ENCODE assay signal across 9 cellular contexts in genomic region chr20:17835941-17836861, GRCh38.
DNase-seq lines count a peak whose midpoint lies in the region; ATAC-seq and TF ChIP-seq lines count a peak whose summit lies in the region.
"Had no signal": no experiment of that assay in that cellular context is flagged by ENCODE, and none has a peak within 500 bp of the region (broad histone marks: within the 10 kb centered on the region; RNA-seq: fewer than 3 reads in every experiment).

No MANE protein-coding gene starts in this region.

- no TSS peak for BruUV-seq in PC-3 (replicated peaks; lab: Mats Ljungman, UMichigan)

- peaks cover 8% of the 10 kb centered on the region for H3K27me3 Mint-ChIP-seq in activated CD4-positive, alpha-beta memory T cell treated with anti-CD3 and anti-CD28 coated beads, Interleukin-2, amount 10 ng/mL, durations not matched to agents 7 days and 5 days

- DNase-seq in PC-3: no peak
- peak; percentile 95 to 96 for DNase-seq in fibroblast of lung (ENCODE audit: low read depth in 2 of 2)
- peak; percentile 76 for DNase-seq in myocyte (ENCODE audit: low read depth)
- DNase-seq in upper lobe of right lung: no peak
- no peak for DNase-seq in NCI-H774 (lab: John Stamatoyannopoulos, UW)
- no peak for DNase-seq in activated CD4-positive, alpha-beta memory T cell treated with anti-CD3 and anti-CD28 coated beads, Interleukin-2, amount 10 ng/mL, durations not matched to agents 7 days and 5 days
- DNase-seq: stimulated activated CD4-positive, alpha-beta T cell treated with anti-CD3 and anti-CD28 coated beads, Interleukin-2, amount 100 ng/mL, for 48 hours had no signal

- H4K20me1 ChIP-seq in PC-3 (ENCODE audit: low read length) (no peaks in the 10 kb centered on the region), fibroblast of lung (ENCODE audit: control insufficient read depth, extremely low read depth, insufficient read depth, low read length) (no peaks in the 10 kb centered on the region)

- H3K36me3 Mint-ChIP-seq in activated CD4-positive, alpha-beta memory T cell treated with anti-CD3 and anti-CD28 coated beads, Interleukin-2, amount 10 ng/mL, durations not matched to agents 7 days and 5 days (ENCODE audit: low read depth): no peaks in the 10 kb centered on the region

- no peaks in the 10 kb centered on the region for H3K9me3 Mint-ChIP-seq in activated CD4-positive, alpha-beta memory T cell treated with anti-CD3 and anti-CD28 coated beads, Interleukin-2, amount 10 ng/mL, durations not matched to agents 7 days and 5 days

- intact Hi-C loops in PC-3 (cut with micrococcal nuclease) (no loop called here), upper lobe of right lung (cut with DNase I) (no loop called here)

- H3K9me3 ChIP-seq in PC-3 (ENCODE audit: low read length) (no peaks in the 10 kb centered on the region), fibroblast of lung (ENCODE audit: control insufficient read depth, insufficient read depth, low read depth, low read length) (no peaks in the 10 kb centered on the region), upper lobe of right lung (no peaks in the 10 kb centered on the region)

- no peak overlapping the region for H3K4me2 ChIP-seq in PC-3 (ENCODE audit: low read length)
- H3K4me2 ChIP-seq in fibroblast of lung (ENCODE audit: extremely low read depth, insufficient read depth, low read length): peak overlapping the region; percentile 81

- H3K27ac Mint-ChIP-seq in activated CD4-positive, alpha-beta memory T cell treated with anti-CD3 and anti-CD28 coated beads, Interleukin-2, amount 10 ng/mL, durations not matched to agents 7 days and 5 days: no peak overlapping the region

- no peak for ATAC-seq in PC-3
- peak; percentile 56 for ATAC-seq in upper lobe of right lung
- no peak for ATAC-seq in HG03442 (IDR thresholded peaks at IDR 0.05; ENCODE audit: unreplicated experiment)
- ATAC-seq in HG03025 (IDR thresholded peaks at IDR 0.05; ENCODE audit: low FRiP score, unreplicated experiment): no peak

- TF ChIP-seq CTCF in PC-3 (conservative IDR thresholded peaks at IDR 0.05; ENCODE audit: low read depth, low read length) (no peak), fibroblast of lung (conservative IDR thresholded peaks at IDR 0.05 in 1 of 2, IDR thresholded peaks at IDR 0.05 in 1 of 2; ENCODE audit: low read depth in 1 of 2, low read length in 2 of 2) (no peak), upper lobe of right lung (IDR thresholded peaks at IDR 0.05) (no peak)

- H3K4me1 ChIP-seq in PC-3 (ENCODE audit: insufficient read depth, low read length) (peaks cover 28% of the 10 kb centered on the region), fibroblast of lung (ENCODE audit: control insufficient read depth, extremely low read depth, insufficient read depth, low read length) (peaks cover 25% of the 10 kb centered on the region), upper lobe of right lung (peaks cover 21% of the 10 kb centered on the region)

- H3K4me3 ChIP-seq in PC-3 (ENCODE audit: low read length) (no peak overlapping the region), fibroblast of lung (replicated peaks in 1 of 4; ENCODE audit: control extremely low read depth in 1 of 4, insufficient read depth in 1 of 4, low read depth in 3 of 4, low read length in 4 of 4) (peak overlapping the region in 1 of 4 experiments; percentile 18), upper lobe of right lung (no peak overlapping the region)

- H3K4me3 Mint-ChIP-seq in activated CD4-positive, alpha-beta memory T cell treated with anti-CD3 and anti-CD28 coated beads, Interleukin-2, amount 10 ng/mL, durations not matched to agents 7 days and 5 days: no peak overlapping the region

- POLR2A ChIA-PET in PC-3 (lab: Charles Lee; ENCODE audit: unreplicated experiment): no interaction called here
- POLR2A ChIA-PET in activated CD4-positive, alpha-beta memory T cell treated with anti-CD3 and anti-CD28 coated beads, Interleukin-2, amount 10 ng/mL, durations not matched to agents 7 days and 5 days (lab: Charles Lee): no interaction called here

- H3K27me3 ChIP-seq in PC-3 (ENCODE audit: low read length) (no peaks in the 10 kb centered on the region), fibroblast of lung (ENCODE audit: control insufficient read depth, insufficient read depth, low read length) (no peaks in the 10 kb centered on the region), upper lobe of right lung (no peaks in the 10 kb centered on the region)

- CTCF ChIA-PET in PC-3 (lab: Charles Lee): no interaction called here
- CTCF ChIA-PET in activated CD4-positive, alpha-beta memory T cell treated with anti-CD3 and anti-CD28 coated beads, Interleukin-2, amount 10 ng/mL, durations not matched to agents 7 days and 5 days (lab: Charles Lee): no interaction called here

- peaks cover 8% of the 10 kb centered on the region for H3F3A ChIP-seq in PC-3 (ENCODE audit: low read length, unreplicated experiment)

- H3K79me2 ChIP-seq in PC-3 (ENCODE audit: low read length) (no peaks in the 10 kb centered on the region), fibroblast of lung (ENCODE audit: control insufficient read depth, insufficient read depth, low read length) (no peaks in the 10 kb centered on the region)

- H3K36me3 ChIP-seq in PC-3 (ENCODE audit: low read depth, low read length): no peaks in the 10 kb centered on the region
- H3K36me3 ChIP-seq in fibroblast of lung (ENCODE audit: control insufficient read depth, insufficient read depth, low read length): no peaks in the 10 kb centered on the region
- H3K36me3 ChIP-seq in upper lobe of right lung: no peaks in the 10 kb centered on the region

- H3K9ac ChIP-seq in PC-3 (ENCODE audit: low read length): no peak overlapping the region
- peak overlapping the region; percentile 33 for H3K9ac ChIP-seq in fibroblast of lung (ENCODE audit: insufficient read depth, low read length)

- H3K9me2 ChIP-seq in PC-3 (replicated peaks; ENCODE audit: low read length): no peaks in the 10 kb centered on the region

- H3K4me1 Mint-ChIP-seq in activated CD4-positive, alpha-beta memory T cell treated with anti-CD3 and anti-CD28 coated beads, Interleukin-2, amount 10 ng/mL, durations not matched to agents 7 days and 5 days: no peaks in the 10 kb centered on the region

- peak overlapping the region; percentile 53; the same call in 1 of the 2 replicates for H3K27ac ChIP-seq in PC-3 (ENCODE audit: low read length)
- H3K27ac ChIP-seq in fibroblast of lung (ENCODE audit: insufficient read depth, low read length): peak overlapping the region; percentile 90
- peak overlapping the region; percentile 58 for H3K27ac ChIP-seq in upper lobe of right lung

- no peak overlapping the region for H2AFZ ChIP-seq in PC-3 (ENCODE audit: low read length)
- H2AFZ ChIP-seq in fibroblast of lung (ENCODE audit: low read length): peak overlapping the region; percentile 68

Comparison
In these comparisons a context has a peak if more than half of its experiments do, and no peak if none do; other contexts are left out.
1. DNase-seq: peak in fibroblast of lung (2 of 2) and myocyte (single experiment); none in PC-3 (single experiment), upper lobe of right lung (single experiment), NCI-H774 (single experiment) and activated CD4-positive, alpha-beta memory T cell treated with anti-CD3 and anti-CD28 coated beads, Interleukin-2, amount 10 ng/mL, durations not matched to agents 7 days and 5 days (single experiment).
2. Peak in every context shown above with its lines, with median percentiles within 50 percentile points of each other: H3K27ac ChIP-seq.